1 cellular context compared by ENCODE assay signal in genomic region chr17:30116661-30117547, GRCh38.
TF ChIP-seq lines count a peak whose summit lies in the region.

Gene NSRP1, plus strand, starts transcription at chr17:30116816. Its CDS starts 28 bp downstream, at chr17:30116844.

TF ChIP-seq in HEK293, 187 proteins besides CTCF, POLR2A, EP300 and RAD21 (continued from another document and continues in another):
- no peak for TF ChIP-seq SETDB1 (IDR thresholded peaks at IDR 0.05; ENCODE audit: insufficient read length, low read length)
- TF ChIP-seq ZNF335 (tag by site-specific recombination; conservative IDR thresholded peaks at IDR 0.05), result peak; percentile 74
- TF ChIP-seq ATF2 (tag by site-specific recombination; IDR thresholded peaks at IDR 0.05; ENCODE audit: low read depth), result peak; percentile 87
- no peak; the same call in 1 of the 2 replicates for TF ChIP-seq ZNF768 (tag by site-specific recombination; IDR thresholded peaks at IDR 0.05)
- TF ChIP-seq ZNF112 (tag by site-specific recombination; IDR thresholded peaks at IDR 0.05), result no peak
- TF ChIP-seq ZNF501 (tag by site-specific recombination; IDR thresholded peaks at IDR 0.05), result peak; percentile 94
- TF ChIP-seq ZNF843 (tag by site-specific recombination; IDR thresholded peaks at IDR 0.05), result 0 out of 2 replicates have a peak, but pooled peaks have one; percentile 57
- TF ChIP-seq ZBTB1 (tag by site-specific recombination; IDR thresholded peaks at IDR 0.05), result no peak; the same call in 1 of the 2 replicates
- no peak for TF ChIP-seq ZNF239 (tag by site-specific recombination; IDR thresholded peaks at IDR 0.05)
- peak; percentile 46; the same call in 1 of the 2 replicates for TF ChIP-seq ZFHX2 (tag by site-specific recombination; conservative IDR thresholded peaks at IDR 0.05)
- TF ChIP-seq ZNF416 (tag by site-specific recombination; IDR thresholded peaks at IDR 0.05), result no peak
- no peak for TF ChIP-seq ZNF37A (tag by site-specific recombination; IDR thresholded peaks at IDR 0.05)
- TF ChIP-seq ZNF513 (tag by site-specific recombination; IDR thresholded peaks at IDR 0.05), result no peak
- no peak for TF ChIP-seq TSHZ1 (tag by site-specific recombination; IDR thresholded peaks at IDR 0.05; ENCODE audit: borderline replicate concordance)
- TF ChIP-seq ZBTB20 (tag by site-specific recombination; IDR thresholded peaks at IDR 0.05), result peak; percentile 46; the same call in 1 of the 2 replicates
- TF ChIP-seq ZNF555 (tag by site-specific recombination; conservative IDR thresholded peaks at IDR 0.05), result no peak
- no peak for TF ChIP-seq BCL6B (tag by site-specific recombination; IDR thresholded peaks at IDR 0.05)
- TF ChIP-seq ZNF221 (tag by site-specific recombination; IDR thresholded peaks at IDR 0.05; ENCODE audit: borderline replicate concordance), result no peak
- no peak for TF ChIP-seq ZNF701 (tag by site-specific recombination; IDR thresholded peaks at IDR 0.05)
- no peak for TF ChIP-seq KLF17 (tag by site-specific recombination; IDR thresholded peaks at IDR 0.05)
- no peak for TF ChIP-seq ZSCAN5A (tag by site-specific recombination; IDR thresholded peaks at IDR 0.05)
- 0 out of 2 replicates have a peak, but pooled peaks have one; percentile 22 for TF ChIP-seq KLF1 (tag by site-specific recombination; IDR thresholded peaks at IDR 0.05)
- TF ChIP-seq ZNF19 (tag by site-specific recombination; IDR thresholded peaks at IDR 0.05; ENCODE audit: low read depth), result no peak
- TF ChIP-seq ZBTB49 (tag by site-specific recombination; IDR thresholded peaks at IDR 0.05; ENCODE audit: low read depth), result no peak
- TF ChIP-seq KLF9 (tag by site-specific recombination; IDR thresholded peaks at IDR 0.05; ENCODE audit: low read depth), result peak; percentile 40; the same call in 1 of the 2 replicates
- TF ChIP-seq ZNF404 (tag by site-specific recombination; IDR thresholded peaks at IDR 0.05), result no peak
- no peak for TF ChIP-seq ZNF549 (tag by site-specific recombination; IDR thresholded peaks at IDR 0.05)
- no peak for TF ChIP-seq ZNF23 (tag by site-specific recombination; IDR thresholded peaks at IDR 0.05; ENCODE audit: borderline replicate concordance)
- no peak for TF ChIP-seq ZNF596 (tag by site-specific recombination; IDR thresholded peaks at IDR 0.05)
- TF ChIP-seq PRDM10 (tag by site-specific recombination; IDR thresholded peaks at IDR 0.05), result peak; percentile 81
- TF ChIP-seq ZNF777 (tag by site-specific recombination; IDR thresholded peaks at IDR 0.05; ENCODE audit: borderline replicate concordance), result no peak
- peak; percentile 79 for TF ChIP-seq ZEB2 (tag by site-specific recombination; IDR thresholded peaks at IDR 0.05)
- TF ChIP-seq ZNF114 (tag by site-specific recombination; IDR thresholded peaks at IDR 0.05), result no peak
- TF ChIP-seq ZFP41 (tag by site-specific recombination; IDR thresholded peaks at IDR 0.05; ENCODE audit: borderline replicate concordance), result no peak
- peak; percentile 22; the same call in 1 of the 2 replicates for TF ChIP-seq ZBTB7A (tag by site-specific recombination; IDR thresholded peaks at IDR 0.05; ENCODE audit: low read depth)
- peak; percentile 93 for TF ChIP-seq YY1 (tag by site-specific recombination; IDR thresholded peaks at IDR 0.05)
- no peak for TF ChIP-seq ZNF791 (tag by site-specific recombination; IDR thresholded peaks at IDR 0.05)
- no peak for TF ChIP-seq ZNF664 (tag by site-specific recombination; IDR thresholded peaks at IDR 0.05)
- TF ChIP-seq ZNF211 (tag by site-specific recombination; IDR thresholded peaks at IDR 0.05; ENCODE audit: low read depth), result no peak
- 0 out of 2 replicates have a peak, but pooled peaks have one; percentile 25 for TF ChIP-seq PRDM6 (tag by site-specific recombination; IDR thresholded peaks at IDR 0.05)
- TF ChIP-seq MEIS1 (CRISPR knock-in tag; IDR thresholded peaks at IDR 0.05; ENCODE audit: borderline replicate concordance), result no peak
- TF ChIP-seq ZNF707 (tag by site-specific recombination; IDR thresholded peaks at IDR 0.05), result no peak
- no peak for TF ChIP-seq ZNF704 (tag by site-specific recombination; IDR thresholded peaks at IDR 0.05)
- no peak for TF ChIP-seq ZNF530 (tag by site-specific recombination; IDR thresholded peaks at IDR 0.05; ENCODE audit: low read depth)
